In the genomic region with DNA sequence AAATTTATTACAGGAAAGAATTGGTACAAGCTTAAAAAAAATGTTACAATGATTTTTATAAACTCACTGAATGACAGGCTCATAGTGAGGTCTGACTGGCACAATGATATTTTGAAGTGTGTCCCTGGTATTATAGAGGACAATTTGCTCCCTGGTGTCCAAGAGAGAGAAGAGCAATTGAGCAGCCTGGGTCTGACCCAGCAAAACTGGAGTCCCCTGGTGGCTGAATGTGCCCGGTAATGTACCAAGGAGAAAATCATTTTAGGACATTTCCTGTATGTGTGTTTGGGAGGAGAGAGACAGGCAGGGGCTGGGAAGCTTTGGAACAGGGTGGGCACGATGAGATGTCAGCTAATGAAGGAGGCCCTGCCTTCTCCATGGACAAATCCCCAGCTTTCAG, we compare ENCODE assay signal across 9 cellular contexts.
DNase-seq lines count a peak whose midpoint lies in the region; ATAC-seq, FAIRE-seq and TF ChIP-seq lines count a peak whose summit lies in the region.
"Had no signal": no experiment of that assay in that cellular context is flagged by ENCODE, and none has a peak within 500 bp of the region (broad histone marks: within the 10 kb centered on the region; RNA-seq: fewer than 3 reads in every experiment).

No MANE protein-coding gene starts in this region.

- H3K9me3 ChIP-seq in RWPE2 (ENCODE audit: severe bottlenecking), result no peaks in the 10 kb centered on the region
- no peaks in the 10 kb centered on the region for H3K9me3 ChIP-seq in gastrocnemius medialis

- CTCF ChIA-PET in activated naive CD4-positive, alpha-beta T cell treated with anti-CD3 and anti-CD28 coated beads for 36 hours (lab: Charles Lee), result no interaction called here

- TF ChIP-seq CTCF in 22Rv1 (IDR thresholded peaks at IDR 0.05), result peak; percentile 60
- peak; percentile 59 for TF ChIP-seq CTCF in RWPE2 (IDR thresholded peaks at IDR 0.05; ENCODE audit: poor library complexity, severe bottlenecking)
- peak; percentile 61 for TF ChIP-seq CTCF in fibroblast of mammary gland (conservative IDR thresholded peaks at IDR 0.05; ENCODE audit: control insufficient read depth, insufficient read depth, low read depth, low read length)
- TF ChIP-seq CTCF in gastrocnemius medialis (IDR thresholded peaks at IDR 0.05 in 4 of 5, conservative IDR thresholded peaks at IDR 0.05 in 1 of 5), result peak; percentile 26 to 76 (median 48)

- no peak overlapping the region for H3K27ac Mint-ChIP-seq in activated naive CD4-positive, alpha-beta T cell treated with anti-CD3 and anti-CD28 coated beads for 36 hours
- H3K27ac Mint-ChIP-seq: activated naive CD4-positive, alpha-beta T cell treated with anti-CD3 and anti-CD28 coated beads, Interleukin-2, amount 50 U/mL, for 24 hours had no signal

- H3K4me3 ChIP-seq in RWPE2 (ENCODE audit: severe bottlenecking), result no peak overlapping the region
- no peak overlapping the region for H3K4me3 ChIP-seq in fibroblast of mammary gland (ENCODE audit: control insufficient read depth, low read depth, low read length)
- no peak overlapping the region for H3K4me3 ChIP-seq in gastrocnemius medialis
- H3K4me3 ChIP-seq in H7 (ENCODE audit: insufficient read depth, low read depth, low read length), result no peak overlapping the region

- in situ Hi-C loops in gastrocnemius medialis (cut with MboI; ENCODE audit: low sequenced_read_pairs in 4 of 4), result no loop called here

- H3K36me3 Mint-ChIP-seq in activated naive CD4-positive, alpha-beta T cell treated with anti-CD3 and anti-CD28 coated beads for 36 hours (ENCODE audit: low read depth), result no peaks in the 10 kb centered on the region
- H3K36me3 Mint-ChIP-seq: activated naive CD4-positive, alpha-beta T cell treated with anti-CD3 and anti-CD28 coated beads, Interleukin-2, amount 50 U/mL, for 24 hours had no signal

- DNase-seq in GM19239 (ENCODE audit: insufficient read length, low spot score) (peak; percentile 2), RWPE2 (ENCODE audit: low spot score) (no peak), fibroblast of mammary gland (ENCODE audit: low read depth) (peak; percentile 49), gastrocnemius medialis (peak in 1 of 2 donors; percentile 59), NK-92 (lab: John Stamatoyannopoulos, UW; ENCODE audit: unreplicated experiment) (no peak), H7 (no peak)
- DNase-seq in activated naive CD4-positive, alpha-beta T cell treated with anti-CD3 and anti-CD28 coated beads for 36 hours, result no peak

- intact Hi-C loops in gastrocnemius medialis (cut with DNase I; ENCODE audit: low total_unique reads), result loop anchor here (5.0 to 10.0 kb wide), 2 partner anchors 39 to 528 kb away; no protein-coding TSS in a partner anchor
- intact Hi-C loops in activated naive CD4-positive, alpha-beta T cell treated with anti-CD3 and anti-CD28 coated beads for 36 hours (cut with micrococcal nuclease), result no loop called here

- H3K36me3 ChIP-seq in RWPE2 (ENCODE audit: low read depth) (no peaks in the 10 kb centered on the region), gastrocnemius medialis (no peaks in the 10 kb centered on the region), H7 (replicated peaks; ENCODE audit: control insufficient read depth, insufficient read depth, low read length) (no peaks in the 10 kb centered on the region)

- no peak for TF ChIP-seq POLR2A in gastrocnemius medialis (IDR thresholded peaks at IDR 0.05)

- H3K4me1 ChIP-seq in RWPE2 (ENCODE audit: insufficient read depth, poor library complexity, severe bottlenecking), result peaks cover 10% of the 10 kb centered on the region
- H3K4me1 ChIP-seq in gastrocnemius medialis, result peaks cover 72 to 76% of the 10 kb centered on the region in 2 donors

- H3K27me3 Mint-ChIP-seq in activated naive CD4-positive, alpha-beta T cell treated with anti-CD3 and anti-CD28 coated beads for 36 hours (ENCODE audit: low read depth), result peaks cover 8% of the 10 kb centered on the region

- peaks cover 9% of the 10 kb centered on the region for H3K4me1 Mint-ChIP-seq in activated naive CD4-positive, alpha-beta T cell treated with anti-CD3 and anti-CD28 coated beads for 36 hours (ENCODE audit: low read depth)

- no peak overlapping the region for H3K4me3 Mint-ChIP-seq in activated naive CD4-positive, alpha-beta T cell treated with anti-CD3 and anti-CD28 coated beads for 36 hours
- H3K4me3 Mint-ChIP-seq: activated naive CD4-positive, alpha-beta T cell treated with anti-CD3 and anti-CD28 coated beads, Interleukin-2, amount 50 U/mL, for 24 hours had no signal

- no peaks in the 10 kb centered on the region for H3K9me3 Mint-ChIP-seq in activated naive CD4-positive, alpha-beta T cell treated with anti-CD3 and anti-CD28 coated beads for 36 hours
- H3K9me3 Mint-ChIP-seq: activated naive CD4-positive, alpha-beta T cell treated with anti-CD3 and anti-CD28 coated beads, Interleukin-2, amount 50 U/mL, for 24 hours had no signal

- FAIRE-seq in GM19239 (lab: Jason Lieb, UNC), result no peak

- no peaks in the 10 kb centered on the region for H3K27me3 ChIP-seq in RWPE2 (ENCODE audit: insufficient read depth, poor library complexity, severe bottlenecking)
- no peaks in the 10 kb centered on the region for H3K27me3 ChIP-seq in gastrocnemius medialis
- H3K27me3 ChIP-seq in H7 (ENCODE audit: control insufficient read depth, insufficient read depth, low read length), result no peaks in the 10 kb centered on the region

- H3K27ac ChIP-seq in 22Rv1, result no peak overlapping the region
- H3K27ac ChIP-seq in RWPE2 (ENCODE audit: poor library complexity, severe bottlenecking), result peak overlapping the region; percentile 97
- H3K27ac ChIP-seq in gastrocnemius medialis, result peak overlapping the region; percentile 86 to 94 (median 88)

- ATAC-seq in RWPE2 (ENCODE audit: low read depth), result peak; percentile 38; the same call in 2 of the 3 replicates
- ATAC-seq in gastrocnemius medialis, result peak; percentile 43 to 76

Comparison
In these comparisons a context has a peak if more than half of its experiments do, and no peak if none do; other contexts are left out.
1. DNase-seq: peak in GM19239 (single experiment) and fibroblast of mammary gland (single experiment); none in RWPE2 (single experiment), NK-92 (single experiment), H7 (single experiment) and activated naive CD4-positive, alpha-beta T cell treated with anti-CD3 and anti-CD28 coated beads for 36 hours (single experiment).
2. Peak in every context shown above with its lines, with median percentiles within 50 percentile points of each other: CTCF ChIP-seq.